8 cellular contexts compared by ENCODE assay signal in genomic region chr11:70398834-70399680, GRCh38. TPM values are rescaled to one million over a fixed set of nuclear protein-coding genes. Genes with fewer than 3 reads are reported as not detected.
DNase-seq lines count a peak whose midpoint lies in the region; ATAC-seq and TF ChIP-seq lines count a peak whose summit lies in the region.

No MANE protein-coding gene starts in this region.

- DNase-seq in HAP-1 (ENCODE audit: low spot score in 2 of 2) (no peak), left ventricle myocardium inferior (no peak), NOMO-1 treated with DMSO at 0.1 percent for 48 hours (lab: John Stamatoyannopoulos, UW; ENCODE audit: unreplicated experiment) (no peak), NCI-H2107 treated with DMSO at 0.1 percent for 48 hours (lab: John Stamatoyannopoulos, UW; ENCODE audit: unreplicated experiment) (no peak), NCI-H446 (lab: John Stamatoyannopoulos, UW) (no peak)
- DNase-seq in activated CD4-positive, alpha-beta T cell treated with anti-CD3 and anti-CD28 coated beads, Interleukin-2, amount 50 U/mL, for 48 hours, result peak; percentile 14 to 20

- H3K27ac ChIP-seq in left ventricle myocardium inferior (replicated peaks) (peak overlapping the region; percentile 82), skin epidermis (peak overlapping the region; percentile 46 to 97 (median 91))

- H3K36me3 ChIP-seq in HAP-1 (replicated peaks), result peaks cover 17% of the 10 kb centered on the region
- H3K36me3 ChIP-seq in left ventricle myocardium inferior, result peaks cover 4% of the 10 kb centered on the region

- H3K4me1 ChIP-seq in HAP-1, result peaks cover 7% of the 10 kb centered on the region; the same call in 1 of the 2 replicates
- peaks cover 72% of the 10 kb centered on the region for H3K4me1 ChIP-seq in left ventricle myocardium inferior

- no peak for ATAC-seq in HG03342 (IDR thresholded peaks at IDR 0.05; ENCODE audit: unreplicated experiment)

- no peaks in the 10 kb centered on the region for H3K9me3 ChIP-seq in HAP-1
- no peaks in the 10 kb centered on the region for H3K9me3 ChIP-seq in left ventricle myocardium inferior (replicated peaks)

- intact Hi-C loops in left ventricle myocardium inferior (cut with micrococcal nuclease), result no loop called here

- in situ Hi-C loops in HAP-1 (cut with MboI; ENCODE audit: low sequenced_read_pairs), result no loop called here

- H3K4me3 ChIP-seq in HAP-1, result peak overlapping the region; percentile 71
- H3K4me3 ChIP-seq in left ventricle myocardium inferior, result peak overlapping the region; percentile 96
- H3K4me3 ChIP-seq in skin epidermis, result peak overlapping the region; percentile 49 to 91 (median 71)

- H3K27me3 ChIP-seq in HAP-1 (ENCODE audit: low read depth) (no peaks in the 10 kb centered on the region), left ventricle myocardium inferior (ENCODE audit: low read depth) (no peaks in the 10 kb centered on the region)

- TF ChIP-seq CTCF in left ventricle myocardium inferior (IDR thresholded peaks at IDR 0.05; ENCODE audit: borderline replicate concordance), result no peak

RNA-seq across cellular contexts. Expression of gene CTTN, which starts 0.7 kb away (rescaled TPM):
- 144 TPM for total RNA-seq in left ventricle myocardium inferior

Comparison
In these comparisons a context has a peak if more than half of its experiments do, and no peak if none do; other contexts are left out.
1. DNase-seq: peak in activated CD4-positive, alpha-beta T cell treated with anti-CD3 and anti-CD28 coated beads, Interleukin-2, amount 50 U/mL, for 48 hours (2 of 2); none in HAP-1 (0 of 2), left ventricle myocardium inferior (single experiment), NOMO-1 treated with DMSO at 0.1 percent for 48 hours (single experiment), NCI-H2107 treated with DMSO at 0.1 percent for 48 hours (single experiment) and NCI-H446 (0 of 2).
2. Peak in every context shown above with its lines, with median percentiles within 50 percentile points of each other: H3K4me3 ChIP-seq.